ENCODE assay signal across 9 cellular contexts in the genomic region with DNA sequence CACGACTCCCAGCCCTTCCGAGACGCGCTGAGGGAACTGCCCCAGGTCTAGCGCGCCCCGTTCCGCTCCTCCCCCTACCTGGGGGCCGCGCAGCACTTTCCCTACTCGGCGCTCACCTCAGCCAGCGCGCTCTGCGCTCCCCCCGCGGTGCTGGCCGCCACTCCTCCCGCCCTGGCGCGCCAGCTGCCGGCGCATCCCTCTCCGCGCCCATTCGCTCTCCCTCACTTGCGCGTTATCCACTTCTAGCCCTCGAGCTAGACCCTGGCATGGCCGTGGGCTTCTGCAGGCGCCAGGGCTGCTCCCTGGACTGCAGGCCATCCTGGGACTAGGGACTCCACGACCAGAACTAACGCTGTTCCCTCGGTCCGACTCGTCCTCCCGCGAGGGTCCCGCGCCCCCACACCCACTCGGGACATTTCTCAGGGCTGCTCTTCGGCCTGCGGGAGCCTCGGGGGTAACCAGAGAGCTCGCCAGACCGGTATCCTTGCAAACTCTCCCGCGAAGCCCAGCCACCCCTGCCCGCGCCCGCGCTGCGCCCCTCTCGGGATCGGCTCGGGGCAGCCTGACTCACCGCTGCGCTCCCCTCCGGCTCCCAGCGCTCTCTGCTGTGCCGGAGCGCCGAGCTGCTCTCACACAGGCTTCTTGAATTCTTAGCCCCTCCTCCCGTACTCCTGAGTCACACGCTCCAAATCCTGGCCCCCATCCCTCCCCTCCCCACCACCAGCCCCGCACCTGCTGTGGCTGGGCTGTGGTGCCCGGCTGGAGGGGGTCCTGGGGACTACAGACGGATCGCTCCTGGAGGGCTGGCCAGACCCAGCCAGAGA. TPM values are rescaled to one million over a fixed set of nuclear protein-coding genes. Genes with fewer than 3 reads are reported as not detected.
DNase-seq lines count a peak whose midpoint lies in the region; ATAC-seq, FAIRE-seq and TF ChIP-seq lines count a peak whose summit lies in the region.
"Had no signal": no experiment of that assay in that cellular context is flagged by ENCODE, and none has a peak within 500 bp of the region (broad histone marks: within the 10 kb centered on the region; RNA-seq: fewer than 3 reads in every experiment).

Gene NGF, minus strand, starts transcription at position 617 of the 824 bp plus-strand sequence. CDS start 51,454 bp downstream, outside the sequence.

- no peaks in the 10 kb centered on the region for H3K36me3 ChIP-seq in brain microvascular endothelial cell (replicated peaks)
- H3K36me3 ChIP-seq in kidney (ENCODE audit: control insufficient read depth in 1 of 2, insufficient read depth in 2 of 2, low read length in 2 of 2) = no peaks in the 10 kb centered on the region
- H3K36me3 ChIP-seq: BLaER1 treated with 17β-estradiol and CSF1 and Interleukin-3, amounts not matched to agents 10 nM and 100 nM had no signal

- intact Hi-C loops in kidney (cut with DNase I) = no loop called here

- in situ Hi-C loops in brain microvascular endothelial cell (cut with HindIII; ENCODE audit: low pct_ligation_motif_present, low sequenced_read_pairs) = no loop called here

- TF ChIP-seq CTCF in brain microvascular endothelial cell (IDR thresholded peaks at IDR 0.05; ENCODE audit: low read depth, low read length, missing control alignments) (no peak), kidney (IDR thresholded peaks at IDR 0.05; ENCODE audit: borderline replicate concordance, extremely low read depth, insufficient read depth) (no peak)

- H3K9ac ChIP-seq in kidney (ENCODE audit: low read length in 2 of 2) = peak within 1 kb of the TSS in 1 of 2 donors; percentile 26
- H3K9ac ChIP-seq: BLaER1 treated with 17β-estradiol and CSF1 and Interleukin-3, amounts not matched to agents 10 nM and 100 nM had no signal

- DNase-seq in NCI-H510A treated with DMSO at 0.1 percent for 48 hours (lab: John Stamatoyannopoulos, UW) (peak; percentile 66), NCI-H510A (lab: John Stamatoyannopoulos, UW) (no peak), brain microvascular endothelial cell (peak; percentile 42), kidney (peak; percentile 71), ureter (ENCODE audit: low spot score) (peak; percentile 57), activated gamma-delta T cell (lab: John Stamatoyannopoulos, UW) (no peak)
- no peak for DNase-seq in effector CD4-positive, alpha-beta T cell

- H3K4me3 ChIP-seq in brain microvascular endothelial cell (ENCODE audit: low read depth, low read length) (peak within 1 kb of the TSS; percentile 66), kidney (ENCODE audit: low read length in 2 of 2) (peak within 1 kb of the TSS; percentile 25 to 54)
- H3K4me3 ChIP-seq: BLaER1 treated with 17β-estradiol and CSF1 and Interleukin-3, amounts not matched to agents 10 nM and 100 nM had no signal

- no peaks in the 10 kb centered on the region for H3K9me3 ChIP-seq in kidney (ENCODE audit: control insufficient read depth in 1 of 2, low read length in 2 of 2)

- H3K27ac ChIP-seq in brain microvascular endothelial cell = peak within 1 kb of the TSS; percentile 9
- peak within 1 kb of the TSS; percentile 36 to 43 for H3K27ac ChIP-seq in kidney (ENCODE audit: low read depth in 2 of 2, low read length in 2 of 2)
- H3K27ac ChIP-seq: BLaER1 treated with 17β-estradiol and CSF1 and Interleukin-3, amounts not matched to agents 10 nM and 100 nM had no signal

- no peak for ATAC-seq in HG02798 (IDR thresholded peaks at IDR 0.05; ENCODE audit: poor library complexity, unreplicated experiment)

- no peaks in the 10 kb centered on the region for H3K4me1 ChIP-seq in kidney (ENCODE audit: control insufficient read depth in 1 of 2, insufficient read depth in 1 of 2, low read depth in 1 of 2, low read length in 2 of 2)

- FAIRE-seq in kidney (lab: Jason Lieb, UNC) = no peak

- no peaks in the 10 kb centered on the region for H3K27me3 ChIP-seq in brain microvascular endothelial cell (replicated peaks)
- H3K27me3 ChIP-seq: BLaER1 treated with 17β-estradiol and CSF1 and Interleukin-3, amounts not matched to agents 10 nM and 100 nM had no signal

RNA-seq across cellular contexts. Expression of gene NGF, which starts in this region (rescaled TPM):
- total RNA-seq in kidney (1.2 TPM), ureter (3.6 TPM)
- 6.0 TPM for polyA plus RNA-seq in kidney (ENCODE audit: insufficient read depth, low read depth, low replicate concordance)

Comparison
In these comparisons a context has a peak if more than half of its experiments do, and no peak if none do; other contexts are left out.
1. DNase-seq: peak in NCI-H510A treated with DMSO at 0.1 percent for 48 hours (single experiment), brain microvascular endothelial cell (single experiment), kidney (single experiment) and ureter (single experiment); none in NCI-H510A (single experiment), activated gamma-delta T cell (single experiment) and effector CD4-positive, alpha-beta T cell (single experiment).